Comparison of ENCODE assay signal across 18 cellular contexts in the genomic region with DNA sequence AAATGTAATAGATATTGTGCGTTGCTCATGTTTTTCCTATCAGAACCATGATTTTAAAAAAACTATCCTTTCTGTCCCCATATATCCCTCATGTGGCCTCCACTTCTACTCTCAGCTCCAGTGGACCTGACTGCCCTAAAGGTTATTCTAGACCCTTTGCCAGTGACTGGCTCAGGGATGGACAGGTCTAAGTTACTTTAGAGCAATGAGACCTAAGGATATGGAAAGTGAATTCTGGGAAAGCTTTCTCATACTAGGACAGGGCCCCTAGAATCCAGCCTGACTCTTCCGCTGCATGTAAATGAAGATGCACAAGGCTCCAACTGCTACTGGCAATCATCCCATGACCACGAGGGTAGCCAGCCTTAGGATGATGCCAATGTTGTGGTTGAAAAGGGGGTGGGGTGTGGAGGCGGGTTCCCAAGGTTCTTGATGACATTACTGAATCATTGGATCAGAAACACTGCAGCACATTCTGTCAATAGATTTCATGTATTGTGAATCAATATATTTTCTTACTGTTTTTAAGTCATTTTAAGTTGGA. TPM values are rescaled to one million over a fixed set of nuclear protein-coding genes. Genes with fewer than 3 reads are reported as not detected.
A peak's percentile ranks its signal among the peaks of the same experiment; 100 is the strongest.
DNase-seq lines count a peak whose midpoint lies in the region; ATAC-seq and TF ChIP-seq lines count a peak whose summit lies in the region.
"Had no signal": no experiment of that assay in that cellular context is flagged by ENCODE, and none has a peak within 500 bp of the region (broad histone marks: within the 10 kb centered on the region; RNA-seq: fewer than 3 reads in every experiment).

No MANE protein-coding gene starts in this region.

- no peaks in the 10 kb centered on the region for H3K4me1 Mint-ChIP-seq in CD8-positive, alpha-beta T cell (ENCODE audit: low read depth)
- H3K4me1 Mint-ChIP-seq in nephron progenitor cell (no peaks in the 10 kb centered on the region), chondrocyte (ENCODE audit: low read depth) (peaks cover 6% of the 10 kb centered on the region)
- H3K4me1 Mint-ChIP-seq: activated naive CD4-positive, alpha-beta T cell treated with anti-CD3 and anti-CD28 coated beads, Interleukin-2, amount 10 ng/mL, durations not matched to agents 7 days and 5 days had no signal

- H3K27ac Mint-ChIP-seq in CD8-positive, alpha-beta T cell = peak overlapping the region; percentile 49
- H3K27ac Mint-ChIP-seq in nephron progenitor cell (peak overlapping the region; percentile 23), chondrocyte (ENCODE audit: unreplicated experiment) (no peak overlapping the region)
- H3K27ac Mint-ChIP-seq: activated naive CD4-positive, alpha-beta T cell treated with anti-CD3 and anti-CD28 coated beads, Interleukin-2, amount 10 ng/mL, durations not matched to agents 7 days and 5 days had no signal

- H3K4me3 ChIP-seq in CD8-positive, alpha-beta T cell (ENCODE audit: low read depth, low read length) = no peak overlapping the region

- H3K27ac ChIP-seq in CD8-positive, alpha-beta T cell (ENCODE audit: low read depth, low read length) = no peak overlapping the region
- H3K27ac ChIP-seq: C4-2B had no signal

- intact Hi-C loops in CD8-positive, alpha-beta T cell (cut with DNase I, micrococcal nuclease) = no loop called here

- DNase-seq in CD8-positive, alpha-beta T cell = no peak
- DNase-seq in LHCN-M2 (ENCODE audit: low read depth) = peak; percentile 89
- peak; percentile 48 for DNase-seq in cerebellar cortex (ENCODE audit: low spot score)
- DNase-seq in nephron progenitor cell = no peak
- DNase-seq in NCI-H1694 (lab: John Stamatoyannopoulos, UW) = no peak
- DNase-seq in chondrocyte (ENCODE audit: low spot score) = no peak
- DNase-seq in NCI-H774 (lab: John Stamatoyannopoulos, UW) = no peak
- DNase-seq: activated CD8-positive, alpha-beta memory T cell treated with anti-CD3 and anti-CD28 coated beads for 24 hours; activated naive CD4-positive, alpha-beta T cell treated with anti-CD3 and anti-CD28 coated beads, Interleukin-2, amount 10 ng/mL, durations not matched to agents 7 days and 5 days; dermis blood vessel endothelial cell; IMR-90; islet precursor cell; NCI-H1436; NCI-H524 treated with DMSO at 0.1 percent for 48 hours had no signal

- no peak for TF ChIP-seq CTCF in CD8-positive, alpha-beta T cell (IDR thresholded peaks at IDR 0.05)
- TF ChIP-seq CTCF in nephron progenitor cell (IDR thresholded peaks at IDR 0.05) (no peak), chondrocyte (IDR thresholded peaks at IDR 0.05) (no peak)

- H3K27me3 ChIP-seq in CD8-positive, alpha-beta T cell (ENCODE audit: insufficient read depth, low read length) = no peaks in the 10 kb centered on the region

- H3K36me3 Mint-ChIP-seq in CD8-positive, alpha-beta T cell = peaks cover 50% of the 10 kb centered on the region
- H3K36me3 Mint-ChIP-seq in nephron progenitor cell (ENCODE audit: low read depth) (peaks cover 56% of the 10 kb centered on the region), chondrocyte (ENCODE audit: low read depth) (peaks cover 11% of the 10 kb centered on the region)

- H3K27me3 Mint-ChIP-seq in CD8-positive, alpha-beta T cell (ENCODE audit: low read depth) = no peaks in the 10 kb centered on the region
- H3K27me3 Mint-ChIP-seq in nephron progenitor cell (ENCODE audit: low read depth, poor library complexity) (no peaks in the 10 kb centered on the region), chondrocyte (ENCODE audit: low read depth) (no peaks in the 10 kb centered on the region)
- H3K27me3 Mint-ChIP-seq: activated naive CD4-positive, alpha-beta T cell treated with anti-CD3 and anti-CD28 coated beads, Interleukin-2, amount 10 ng/mL, durations not matched to agents 7 days and 5 days had no signal

- CTCF ChIA-PET in CD8-positive, alpha-beta T cell (lab: Charles Lee) = no interaction called here

- H3K4me3 Mint-ChIP-seq in CD8-positive, alpha-beta T cell = no peak overlapping the region
- H3K4me3 Mint-ChIP-seq in nephron progenitor cell = no peak overlapping the region
- no peak overlapping the region for H3K4me3 Mint-ChIP-seq in chondrocyte (ENCODE audit: unreplicated experiment)
- H3K4me3 Mint-ChIP-seq: activated naive CD4-positive, alpha-beta T cell treated with anti-CD3 and anti-CD28 coated beads, Interleukin-2, amount 10 ng/mL, durations not matched to agents 7 days and 5 days had no signal

- ATAC-seq in CD8-positive, alpha-beta T cell = no peak
- ATAC-seq in HG03045 (IDR thresholded peaks at IDR 0.05; ENCODE audit: unreplicated experiment) = no peak
- ATAC-seq: Right ventricle myocardium inferior, sciatic nerve had no signal

- no peaks in the 10 kb centered on the region for H3K4me1 ChIP-seq in CD8-positive, alpha-beta T cell (ENCODE audit: insufficient read depth, low read length)

- peaks cover 14% of the 10 kb centered on the region for H3K36me3 ChIP-seq in CD8-positive, alpha-beta T cell (ENCODE audit: insufficient read depth, low read length)

- POLR2A ChIA-PET in CD8-positive, alpha-beta T cell (lab: Charles Lee) = no interaction called here

- no peaks in the 10 kb centered on the region for H3K9me3 ChIP-seq in CD8-positive, alpha-beta T cell (ENCODE audit: low read length)

- no peaks in the 10 kb centered on the region for H3K9me3 Mint-ChIP-seq in CD8-positive, alpha-beta T cell
- H3K9me3 Mint-ChIP-seq in nephron progenitor cell (no peaks in the 10 kb centered on the region), chondrocyte (ENCODE audit: low read depth) (no peaks in the 10 kb centered on the region)
- H3K9me3 Mint-ChIP-seq: activated naive CD4-positive, alpha-beta T cell treated with anti-CD3 and anti-CD28 coated beads, Interleukin-2, amount 10 ng/mL, durations not matched to agents 7 days and 5 days had no signal

RNA-seq across cellular contexts. Expression of a gene that starts 21.3 kb away (rescaled TPM):
- 10 to 100 TPM; 16.3 to 17.5 TPM for total RNA-seq in CD8-positive, alpha-beta T cell
- total RNA-seq in LHCN-M2 (2014; rRNA removed) (18.7 and 23.2 TPM in 2 replicates), chondrocyte (8.9 to 10.1 TPM (median 9.8 TPM) in 3 replicates)
- 3.5 TPM for polyA plus RNA-seq in LHCN-M2 (2012)

RNA-seq across cellular contexts. Expression of a gene that starts 22.9 kb away (rescaled TPM):
- 10 to 100 TPM; 20.5 to 22.2 TPM for total RNA-seq in CD8-positive, alpha-beta T cell
- total RNA-seq in LHCN-M2 (2014; rRNA removed) (4.4 and 5.0 TPM in 2 replicates), chondrocyte (5.1 to 6.8 TPM (median 6.0 TPM) in 3 replicates)
- polyA plus RNA-seq in LHCN-M2 (2012) = 2.5 TPM

RNA-seq across cellular contexts. Expression of a gene that starts 23.0 kb away (rescaled TPM):
- total RNA-seq in CD8-positive, alpha-beta T cell = 10 to 100 TPM; 40.1 to 48.3 TPM
- total RNA-seq in LHCN-M2 (2014; rRNA removed) (23.2 and 26.7 TPM in 2 replicates), chondrocyte (9.4 to 15.1 TPM (median 14.6 TPM) in 3 replicates)
- 10.8 TPM for polyA plus RNA-seq in LHCN-M2 (2012)

Comparison
In these comparisons a context has a peak if more than half of its experiments do, and no peak if none do; other contexts are left out.
1. DNase-seq: peak in LHCN-M2 (single experiment) and cerebellar cortex (single experiment); none in CD8-positive, alpha-beta T cell (0 of 7), nephron progenitor cell (single experiment), NCI-H1694 (single experiment), chondrocyte (single experiment) and NCI-H774 (single experiment).